In the genomic region with DNA sequence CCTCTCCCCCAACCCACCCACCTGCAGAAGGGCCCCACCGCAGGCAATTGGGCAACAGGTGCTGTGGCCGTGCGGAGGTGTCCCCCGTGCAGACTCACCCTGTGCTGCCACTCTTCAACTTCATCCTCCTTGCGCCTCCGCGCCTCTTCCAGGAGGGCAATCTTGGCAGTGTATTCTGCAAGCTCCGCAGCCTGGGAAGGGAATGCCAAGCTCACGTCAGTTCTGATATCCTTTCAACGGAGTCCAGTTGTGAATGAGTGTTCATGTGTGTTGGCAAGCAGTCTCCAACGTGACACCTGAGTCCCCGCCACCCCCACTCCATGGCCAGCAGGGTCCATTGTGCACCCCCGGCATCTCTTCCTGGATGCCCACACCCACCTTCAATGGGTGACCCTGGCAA, we compare ENCODE assay signal across 13 cellular contexts. TPM values are rescaled to one million over a fixed set of nuclear protein-coding genes. Genes with fewer than 3 reads are reported as not detected.
A peak's percentile ranks its signal among the peaks of the same experiment; 100 is the strongest.
DNase-seq lines count a peak whose midpoint lies in the region; ATAC-seq, FAIRE-seq and TF ChIP-seq lines count a peak whose summit lies in the region.
"Had no signal": no experiment of that assay in that cellular context is flagged by ENCODE, and none has a peak within 500 bp of the region (broad histone marks: within the 10 kb centered on the region; RNA-seq: fewer than 3 reads in every experiment).

No MANE protein-coding gene starts in this region.

- H4K20me1 ChIP-seq in H1 (replicated peaks in 1 of 2; ENCODE audit: control insufficient read depth in 1 of 2, insufficient read depth in 2 of 2, low read length in 2 of 2), result peaks cover 10 to 35% of the 10 kb centered on the region in 2 experiments

- no peak overlapping the region for H2BK12ac ChIP-seq in H1 (ENCODE audit: low read depth, low read length)

- ATAC-seq in natural killer cell treated with Interleukin-12 subunit alpha and Interleukin-12 subunit beta and Interleukin-15 and Interleukin-18, amount 100 ng/mL, for 72 hours, result no peak

- peak overlapping the region; percentile 35 for H3K4ac ChIP-seq in H1 (replicated peaks; ENCODE audit: insufficient read length, low read depth, low read length)

- H3K27me3 Mint-ChIP-seq in natural killer cell treated with Interleukin-12 subunit alpha and Interleukin-12 subunit beta and Interleukin-15 and Interleukin-18, amount 100 ng/mL, for 72 hours, result no peaks in the 10 kb centered on the region

- no peak overlapping the region for H2BK15ac ChIP-seq in H1 (ENCODE audit: low read length)

- no peak overlapping the region for H3K14ac ChIP-seq in H1 (ENCODE audit: insufficient read length)

- no peak for TF ChIP-seq EP300 in H1 (IDR thresholded peaks at IDR 0.05; ENCODE audit: borderline replicate concordance in 1 of 2, low read depth in 2 of 2, low read length in 2 of 2)

- H3K23ac ChIP-seq in H1 (ENCODE audit: insufficient read length), result no peak overlapping the region

- H3K9ac ChIP-seq in H1 (replicated peaks in 1 of 4; ENCODE audit: extremely low read depth in 1 of 4, low read depth in 3 of 4, low read length in 3 of 4), result no peak overlapping the region

- no peak overlapping the region for H3K56ac ChIP-seq in H1 (replicated peaks; ENCODE audit: insufficient read length, low read depth, low read length)

- no peak overlapping the region for H2BK120ac ChIP-seq in H1 (replicated peaks; ENCODE audit: low read depth, low read length)

- no peak overlapping the region for H2BK20ac ChIP-seq in H1 (ENCODE audit: low read length)

- H3K23me2 ChIP-seq in H1 (ENCODE audit: low read depth, low read length), result no peaks in the 10 kb centered on the region; the same call in 1 of the 2 replicates

- no peak overlapping the region for H2AK5ac ChIP-seq in H1 (ENCODE audit: low read depth, low read length)

- WGBS in H1 (ENCODE audit: extremely low coverage in 1 of 2, insufficient coverage in 1 of 2, insufficient read length in 1 of 2, insufficient replicate concordance in 2 of 2, low coverage in 1 of 2, low lambda C conversion rate in 2 of 2, missing lambda C conversion rate in 1 of 2), 2 experiments, result 98% methylated on average over 13 of the region's 13 CpGs; no CpG with 5 or more reads in 1 of the 2 experiments
- WGBS in small intestine, 3 donors, result 91 to 95% (median 92%) methylated on average over 13 of the region's 13 CpGs

- no peak for TF ChIP-seq RAD21 in H1 (IDR thresholded peaks at IDR 0.05 in 1 of 2, conservative IDR thresholded peaks at IDR 0.05 in 1 of 2; ENCODE audit: low read depth in 2 of 2, low read length in 2 of 2)

- H4K8ac ChIP-seq in H1 (ENCODE audit: extremely low read depth, insufficient read depth, low read length), result peak overlapping the region; percentile 62

- no peak overlapping the region for H2AFZ ChIP-seq in H1 (ENCODE audit: low read length)

- no peak overlapping the region for H3K27ac ChIP-seq in H1 (ENCODE audit: low read depth, low read length)
- H3K27ac ChIP-seq in small intestine (ENCODE audit: low read depth in 1 of 2, low read length in 1 of 2), result no peak overlapping the region
- H3K27ac ChIP-seq: gastrocnemius medialis, thoracic aorta had no signal

- peaks cover 23% of the 10 kb centered on the region for H3K36me3 Mint-ChIP-seq in natural killer cell treated with Interleukin-12 subunit alpha and Interleukin-12 subunit beta and Interleukin-15 and Interleukin-18, amount 100 ng/mL, for 72 hours

- H3K4me1 Mint-ChIP-seq in natural killer cell treated with Interleukin-12 subunit alpha and Interleukin-12 subunit beta and Interleukin-15 and Interleukin-18, amount 100 ng/mL, for 72 hours (ENCODE audit: low read depth in 2 of 2), result peaks cover 33 to 47% of the 10 kb centered on the region in 2 donors

- H3K27ac Mint-ChIP-seq in natural killer cell treated with Interleukin-12 subunit alpha and Interleukin-12 subunit beta and Interleukin-15 and Interleukin-18, amount 100 ng/mL, for 72 hours, result peak overlapping the region; percentile 29 to 82

- TF ChIP-seq CTCF in H1 (IDR thresholded peaks at IDR 0.05; ENCODE audit: control extremely low read depth in 1 of 3, insufficient read depth in 1 of 3, low read depth in 1 of 3, low read length in 3 of 3), result no peak

- no peak overlapping the region for H3K18ac ChIP-seq in H1 (ENCODE audit: extremely low read depth, low read length)

- POLR2A ChIA-PET in H1 (lab: Charles Lee; ENCODE audit: partially characterized antibody), result interaction anchor here (0.8 to 9.0 kb wide), 8 partner anchors 9 to 231 kb away, joined by 3 to 75 read pairs (median 4); a partner anchor contains a TSS

- FAIRE-seq in H1 (lab: Jason Lieb, UNC) (no peak), small intestine (lab: Jason Lieb, UNC) (no peak)

- peaks cover 0 to 5% (median 0%) of the 10 kb centered on the region in 4 experiments; a peak in 2 of 7 replicates for H3K4me1 ChIP-seq in H1 (replicated peaks in 1 of 4; ENCODE audit: control insufficient read depth in 3 of 4, insufficient read depth in 4 of 4, low read length in 3 of 4)
- H3K4me1 ChIP-seq in small intestine (ENCODE audit: control insufficient read depth in 2 of 2, insufficient read depth in 1 of 2, low read depth in 1 of 2, low read length in 1 of 2), result no peaks in the 10 kb centered on the region
- H3K4me1 ChIP-seq: gastrocnemius medialis had no signal

- H3K79me1 ChIP-seq in H1 (ENCODE audit: low read depth, low read length), result peaks cover 6% of the 10 kb centered on the region; the same call in 1 of the 2 replicates

- no peak overlapping the region for H4K91ac ChIP-seq in H1 (replicated peaks; ENCODE audit: insufficient read length, low read length)

- no peaks in the 10 kb centered on the region for H3K9me3 ChIP-seq in H1 (ENCODE audit: insufficient read depth in 2 of 2, low read depth in 1 of 2, low read length in 1 of 2)
- no peaks in the 10 kb centered on the region for H3K9me3 ChIP-seq in small intestine (ENCODE audit: control insufficient read depth, low read depth)
- H3K9me3 ChIP-seq: gastrocnemius medialis, thoracic aorta had no signal

- no peak overlapping the region for H3K4me3 Mint-ChIP-seq in natural killer cell treated with Interleukin-12 subunit alpha and Interleukin-12 subunit beta and Interleukin-15 and Interleukin-18, amount 100 ng/mL, for 72 hours

- H3K79me2 ChIP-seq in H1 (ENCODE audit: control insufficient read depth in 1 of 2, insufficient read depth in 2 of 2, low read length in 2 of 2), result 0 out of 4 replicates have a peak, but pooled peaks cover 0 to 8% of the 10 kb centered on the region in 2 experiments

- no peaks in the 10 kb centered on the region for H3K9me3 Mint-ChIP-seq in natural killer cell treated with Interleukin-12 subunit alpha and Interleukin-12 subunit beta and Interleukin-15 and Interleukin-18, amount 100 ng/mL, for 72 hours

- no peak overlapping the region for H2BK5ac ChIP-seq in H1 (ENCODE audit: low read depth, low read length)

- H3K36me3 ChIP-seq in H1 (ENCODE audit: control insufficient read depth in 2 of 4, insufficient read depth in 4 of 4, low read length in 3 of 4) (peaks cover 57 to 98% (median 78%) of the 10 kb centered on the region in 4 experiments), small intestine (ENCODE audit: control insufficient read depth in 2 of 2, insufficient read depth in 2 of 2, low read length in 2 of 2) (peaks cover 22 to 62% of the 10 kb centered on the region in 2 donors)

- TF ChIP-seq POLR2A in H1 (IDR thresholded peaks at IDR 0.05; ENCODE audit: control extremely low read depth in 1 of 2, low read depth in 2 of 2, low read length in 2 of 2), result no peak

- H3K4me3 ChIP-seq in H1 (ENCODE audit: extremely low read depth in 1 of 4, insufficient read depth in 2 of 4, low read depth in 3 of 4, low read length in 4 of 4), result no peak overlapping the region
- H3K4me3 ChIP-seq in small intestine (ENCODE audit: low read depth in 1 of 2, low read length in 2 of 2), result no peak overlapping the region
- H3K4me3 ChIP-seq: gastrocnemius medialis, thoracic aorta had no signal

- no peak overlapping the region for H3K4me2 ChIP-seq in H1 (ENCODE audit: insufficient read depth in 1 of 2, low read depth in 2 of 2, low read length in 2 of 2)

- DNase-seq in DMS79 (lab: John Stamatoyannopoulos, UW) (peak; percentile 58), NCI-H1092 treated with DMSO at 0.1 percent for 48 hours (lab: John Stamatoyannopoulos, UW) (peak; percentile 98), H1 (ENCODE audit: low read depth in 1 of 2, low spot score in 2 of 2) (no peak), NCI-H748 (lab: John Stamatoyannopoulos, UW; ENCODE audit: unreplicated experiment) (no peak), KG1 (lab: John Stamatoyannopoulos, UW) (no peak), small intestine (no peak)
- no peak for DNase-seq in natural killer cell treated with Interleukin-12 subunit alpha and Interleukin-12 subunit beta and Interleukin-15 and Interleukin-18, amount 100 ng/mL, for 72 hours (ENCODE audit: low spot score)
- DNase-seq: activated T-cell treated with anti-CD3 and anti-CD28 coated beads for 4 hours; effector memory CD4-positive, alpha-beta T cell; NCI-H1436; SHP77 had no signal

- CTCF ChIA-PET in H1 (lab: Charles Lee; ENCODE audit: partially characterized antibody), result interaction anchor here (0.9 to 3.5 kb wide), 19 partner anchors 9 to 203 kb away, joined by 3 to 17 read pairs (median 5); no protein-coding TSS in a partner anchor

- H4K5ac ChIP-seq in H1 (ENCODE audit: insufficient read length, low read depth, low read length), result no peak overlapping the region

- H3K27me3 ChIP-seq in H1 (replicated peaks in 1 of 4; ENCODE audit: control insufficient read depth in 3 of 4, extremely low read depth in 1 of 4, insufficient read depth in 3 of 4, low read length in 3 of 4), result no peaks in the 10 kb centered on the region
- no peaks in the 10 kb centered on the region for H3K27me3 ChIP-seq in small intestine (ENCODE audit: control insufficient read depth in 2 of 2, insufficient read depth in 2 of 2, low read length in 2 of 2)
- H3K27me3 ChIP-seq: gastrocnemius medialis had no signal

TF ChIP-seq in H1, 55 proteins besides CTCF, POLR2A, EP300 and RAD21:
- peak; percentile 14; the same call in 1 of the 2 replicates for TF ChIP-seq POLR2AphosphoS5 (IDR thresholded peaks at IDR 0.05; ENCODE audit: low read depth, low read length)
- no peak for TF ChIP-seq SIRT6 (IDR thresholded peaks at IDR 0.05; ENCODE audit: low read length)

RNA-seq across cellular contexts. Expression of a gene that starts 49.9 kb away (rescaled TPM):
- total RNA-seq in H1 (2021; fragmentation: NEBNext Ultra II Directional; extraction: Animal tissue kit (Norgen Biotek cat#: 25700)), result 286 and 287 TPM in 2 replicates
- polyA plus RNA-seq in H1 (2011; rRNA removed) (122 and 138 TPM in 2 replicates), small intestine (100 to 1,000 TPM; 172 to 755 (median 598) TPM)
- 180 TPM for polyA plus RNA-seq in H1 (2011; cell fraction: cytosol; rRNA removed)
- polyA plus RNA-seq in H1 (2011; cell fraction: nucleus; rRNA removed), result 214 TPM
- polyA plus RNA-seq in H1 (2012, experiment 1 of 2), result 182 to 212 TPM (median 197 TPM) in 4 replicates
- 94.1 TPM for polyA plus RNA-seq in H1 (2012, experiment 2 of 2)
- 180 TPM for polyA plus RNA-seq in H1 (2013, experiment 1 of 2)
- 182 TPM for polyA plus RNA-seq in H1 (2013, experiment 2 of 2)
- polyA minus RNA-seq in H1 (2011; rRNA and poly(A)+ RNA removed), result 153 and 157 TPM in 2 replicates
- 91.7 TPM for polyA minus RNA-seq in H1 (2011; cell fraction: cytosol; rRNA and poly(A)+ RNA removed)
- 77.4 TPM for polyA minus RNA-seq in H1 (2011; cell fraction: nucleus; rRNA and poly(A)+ RNA removed)
- total RNA-seq in natural killer cell treated with Interleukin-12 subunit alpha and Interleukin-12 subunit beta and Interleukin-15 and Interleukin-18, amount 100 ng/mL, for 72 hours, result 100 to 1,000 TPM in 1 of 2 donors, 10 to 100 TPM in 1; 71.0 to 135 TPM

Comparison
In these comparisons a context has a peak if more than half of its experiments do, and no peak if none do; other contexts are left out.
1. DNase-seq: peak in DMS79 (single experiment) and NCI-H1092 treated with DMSO at 0.1 percent for 48 hours (single experiment); none in H1 (0 of 2), natural killer cell treated with Interleukin-12 subunit alpha and Interleukin-12 subunit beta and Interleukin-15 and Interleukin-18, amount 100 ng/mL, for 72 hours (single experiment), NCI-H748 (single experiment), KG1 (single experiment) and small intestine (single experiment).